ENCODE assay signal across 8 cellular contexts in genomic region chr7:101244385-101245146, GRCh38. TPM values are rescaled to one million over a fixed set of nuclear protein-coding genes. Genes with fewer than 3 reads are reported as not detected.
A peak's percentile ranks its signal among the peaks of the same experiment; 100 is the strongest.
DNase-seq lines count a peak whose midpoint lies in the region; ATAC-seq lines count a peak whose summit lies in the region.

TSS of gene FIS1 (minus strand) at chr7:101245081. CDS start at chr7:101245004, 77 bp downstream.

- ATAC-seq in GM19043 (IDR thresholded peaks at IDR 0.05; ENCODE audit: low read depth, unreplicated experiment): peak; percentile 88
- peak; percentile 82 for ATAC-seq in HG03378 (IDR thresholded peaks at IDR 0.05; ENCODE audit: unreplicated experiment)

- DNase-seq in Ammon's horn (ENCODE audit: low spot score): peak; percentile 96
- DNase-seq in NCI-H460 (ENCODE audit: extremely low read depth, low read depth): peak; percentile 89
- DNase-seq in activated CD4-positive, alpha-beta T cell treated with anti-CD3 and anti-CD28 coated beads for 1 hour: peak; percentile 85
- DNase-seq in cerebellum (ENCODE audit: low spot score): peak; percentile 96
- DNase-seq in kidney glomerular epithelial cell (lab: John Stamatoyannopoulos, UW): peak; percentile 85
- peak; percentile 63 to 84 for DNase-seq in stimulated activated CD4-positive, alpha-beta T cell treated with anti-CD3 and anti-CD28 coated beads, Interleukin-1b, Interleukin-23, amount 100 ng/mL, for 1 hour (ENCODE audit: low read depth in 2 of 2)

RNA-seq across cellular contexts. Expression of gene FIS1, which starts in this region (rescaled TPM):
- total RNA-seq in NCI-H460 (2014; rRNA removed; shearing (Covaris generic)): 87.2 and 97.5 TPM in 2 replicates
- 208 and 233 TPM in 2 replicates for polyA plus RNA-seq in NCI-H460 (2014; cell fraction: nucleus; rRNA removed)
- total RNA-seq in cerebellum: 45.4 TPM

Comparison
In these comparisons a context has a peak if more than half of its experiments do, and no peak if none do; other contexts are left out.
1. Peak in every context shown above with its lines: DNase-seq and ATAC-seq.